Comparison of ENCODE assay signal across 8 cellular contexts in genomic region chr5:179795049-179795862, GRCh38. TPM values are rescaled to one million over a fixed set of nuclear protein-coding genes. Genes with fewer than 3 reads are reported as not detected.
DNase-seq lines count a peak whose midpoint lies in the region; ATAC-seq, FAIRE-seq and TF ChIP-seq lines count a peak whose summit lies in the region.

No MANE protein-coding gene starts in this region.

- 0 out of 2 replicates have a peak overlapping the region, but pooled peaks have one; percentile 14 for H3K18ac ChIP-seq in H1 (ENCODE audit: extremely low read depth, low read length)

- intact Hi-C loops in Caco-2 (cut with micrococcal nuclease; ENCODE audit: unreplicated experiment) (loop anchor here (1.0 to 10.0 kb wide), 2 partner anchors 32 to 120 kb away; no protein-coding TSS in a partner anchor), HCT116 (cut with micrococcal nuclease) (loop anchor here (2.0 kb wide), 1 partner anchor 32 kb away; no protein-coding TSS in a partner anchor)

- BruUV-seq in Caco-2 (replicated peaks; lab: Mats Ljungman, UMichigan) (TSS peak; percentile 3), HCT116 (replicated peaks; lab: Mats Ljungman, UMichigan) (no TSS peak)

- H3K27me3 ChIP-seq in Caco-2 (replicated peaks; ENCODE audit: control insufficient read depth, insufficient read depth, low read length) (no peaks in the 10 kb centered on the region), HCT116 (ENCODE audit: insufficient read depth, low read length) (no peaks in the 10 kb centered on the region), Peyer's patch (no peaks in the 10 kb centered on the region), H1 (replicated peaks in 1 of 4; ENCODE audit: control insufficient read depth in 3 of 4, extremely low read depth in 1 of 4, insufficient read depth in 3 of 4, low read length in 3 of 4) (peaks cover 0 to 2% (median 0%) of the 10 kb centered on the region in 4 experiments; a peak in 1 of 7 replicates)

- H3K9me3 Mint-ChIP-seq in Caco-2 (ENCODE audit: unreplicated experiment) (no peaks in the 10 kb centered on the region), nephron (no peaks in the 10 kb centered on the region)

- RAD21 ChIA-PET in HCT116 (lab: Charles Lee; ENCODE audit: low non-redundant PET in 1 of 2, low total read pairs in 2 of 2, uncharacterized antibody in 2 of 2, unreplicated experiment in 2 of 2), result interaction anchor here in 1 of 2 experiments (0.5 to 0.7 kb wide), 3 partner anchors 18 to 161 kb away, joined by 3 to 4 read pairs (median 3); no protein-coding TSS in a partner anchor

- peaks cover 7% of the 10 kb centered on the region; the same call in 1 of the 2 replicates for H3K36me3 ChIP-seq in Caco-2 (ENCODE audit: control insufficient read depth, insufficient read depth, low read length)
- peaks cover 4 to 20% of the 10 kb centered on the region in 2 experiments; a peak in 1 of 4 replicates for H3K36me3 ChIP-seq in HCT116 (ENCODE audit: control insufficient read depth in 1 of 2, insufficient read depth in 2 of 2, low read length in 2 of 2)
- H3K36me3 ChIP-seq in Peyer's patch, result peaks cover 0 to 33% (median 0%) of the 10 kb centered on the region in 3 donors
- H3K36me3 ChIP-seq in H1 (ENCODE audit: control insufficient read depth in 2 of 4, insufficient read depth in 4 of 4, low read length in 3 of 4), result peaks cover 12 to 28% (median 26%) of the 10 kb centered on the region in 4 experiments

- H3K36me3 Mint-ChIP-seq in Caco-2 (ENCODE audit: insufficient read depth, unreplicated experiment) (peaks cover 54% of the 10 kb centered on the region), nephron (ENCODE audit: low read depth) (peaks cover 18% of the 10 kb centered on the region)

- 20% methylated on average over 15 of the region's 53 CpGs; no CpG with 5 or more reads in 1 of the 2 experiments for WGBS in H1 (ENCODE audit: extremely low coverage in 1 of 2, insufficient coverage in 1 of 2, insufficient read length in 1 of 2, insufficient replicate concordance in 2 of 2, low coverage in 1 of 2, low lambda C conversion rate in 2 of 2, missing lambda C conversion rate in 1 of 2), 2 experiments

- peak overlapping the region; percentile 10 for H4K5ac ChIP-seq in H1 (ENCODE audit: insufficient read length, low read depth, low read length)

- no peak overlapping the region for H3K23ac ChIP-seq in H1 (ENCODE audit: insufficient read length)

- no peaks in the 10 kb centered on the region for H3K79me1 ChIP-seq in H1 (ENCODE audit: low read depth, low read length)

- H3K4me1 Mint-ChIP-seq in Caco-2 (ENCODE audit: low read depth, unreplicated experiment), result peaks cover 7% of the 10 kb centered on the region
- peaks cover 8% of the 10 kb centered on the region for H3K4me1 Mint-ChIP-seq in nephron

- H4K91ac ChIP-seq in H1 (replicated peaks; ENCODE audit: insufficient read length, low read length), result peak overlapping the region; percentile 72

- H3K4me3 ChIP-seq in Caco-2 (ENCODE audit: low read depth, low read length) (peak overlapping the region; percentile 77), HCT116 (replicated peaks in 1 of 2; ENCODE audit: low read depth in 1 of 2, low read length in 2 of 2) (peak overlapping the region; percentile 65 to 84), Peyer's patch (peak overlapping the region; percentile 60 to 74 (median 64)), H1 (ENCODE audit: extremely low read depth in 1 of 4, insufficient read depth in 2 of 4, low read depth in 3 of 4, low read length in 4 of 4) (peak overlapping the region; percentile 61 to 88 (median 64))

- peak; percentile 61 to 84 for DNase-seq in Caco-2
- DNase-seq in HCT116 (ENCODE audit: low read depth, low spot score), result no peak
- DNase-seq in Peyer's patch, result peak in 2 of 3 donors; percentile 63 to 69
- DNase-seq in H1 (ENCODE audit: low read depth in 1 of 2, low spot score in 2 of 2), result peak in 1 of 2 experiments; percentile 72
- no peak for DNase-seq in NCI-H1694 treated with DMSO at 0.1 percent for 48 hours (lab: John Stamatoyannopoulos, UW)
- DNase-seq in stimulated activated CD4-positive, alpha-beta T cell treated with anti-CD3 and anti-CD28 coated beads, Interleukin-4, amount 100 ng/mL, for 1 hour, result no peak

- H3K79me2 ChIP-seq in HCT116 (ENCODE audit: insufficient read depth, low read length), result peaks cover 11% of the 10 kb centered on the region; the same call in 1 of the 2 replicates
- H3K79me2 ChIP-seq in H1 (ENCODE audit: control insufficient read depth in 1 of 2, insufficient read depth in 2 of 2, low read length in 2 of 2), result no peaks in the 10 kb centered on the region

- H3K4me2 ChIP-seq in HCT116 (ENCODE audit: low read length) (peak overlapping the region; percentile 99), H1 (ENCODE audit: insufficient read depth in 1 of 2, low read depth in 2 of 2, low read length in 2 of 2) (peak overlapping the region; percentile 60 to 91)

- H3K9me2 ChIP-seq in HCT116 (ENCODE audit: insufficient read depth), result no peaks in the 10 kb centered on the region

- H3K27me3 Mint-ChIP-seq in Caco-2 (ENCODE audit: insufficient read depth, unreplicated experiment) (no peaks in the 10 kb centered on the region), nephron (ENCODE audit: low read depth) (peaks cover 10% of the 10 kb centered on the region)

- POLR2A ChIA-PET in Caco-2 (lab: Charles Lee), result interaction anchor here (0.6 to 1.3 kb wide), 3 partner anchors 28 to 115 kb away, joined by 3 to 5 read pairs (median 5); partner anchors contain the start of gene CBY3
- POLR2A ChIA-PET in HCT116 (lab: Charles Lee), result interaction anchor here (0.6 to 1.5 kb wide), 3 partner anchors 25 to 172 kb away, joined by 3 to 6 read pairs (median 4); partner anchors contain the start of genes HNRNPH1 and SQSTM1
- POLR2A ChIA-PET in H1 (lab: Charles Lee; ENCODE audit: partially characterized antibody), result interaction anchor here (1.2 to 16.9 kb wide), 7 partner anchors 10 to 40 kb away, joined by 3 to 207 read pairs (median 5); partner anchors contain the start of genes MGAT4B and SQSTM1

- H2BK5ac ChIP-seq in H1 (ENCODE audit: low read depth, low read length), result peak overlapping the region; percentile 46; the same call in 1 of the 2 replicates

- no peak for TF ChIP-seq CTCF in Caco-2 (IDR thresholded peaks at IDR 0.05; ENCODE audit: insufficient read depth in 1 of 2, low read depth in 1 of 2, low read length in 1 of 2, severe bottlenecking in 1 of 2, unreplicated experiment in 1 of 2)
- TF ChIP-seq CTCF in HCT116 (IDR thresholded peaks at IDR 0.05 in 2 of 3, conservative IDR thresholded peaks at IDR 0.05 in 1 of 3; ENCODE audit: borderline replicate concordance in 1 of 3, insufficient read depth in 1 of 3, low read depth in 2 of 3, low read length in 2 of 3), result no peak
- no peak for TF ChIP-seq CTCF in Peyer's patch (IDR thresholded peaks at IDR 0.05)
- TF ChIP-seq CTCF in H1 (IDR thresholded peaks at IDR 0.05; ENCODE audit: control extremely low read depth in 1 of 3, insufficient read depth in 1 of 3, low read depth in 1 of 3, low read length in 3 of 3), result no peak
- TF ChIP-seq CTCF in nephron (IDR thresholded peaks at IDR 0.05; ENCODE audit: unreplicated experiment in 3 of 3), result no peak

- peaks cover 14% of the 10 kb centered on the region; the same call in 1 of the 2 replicates for H3K4me1 ChIP-seq in Caco-2
- H3K4me1 ChIP-seq in HCT116 (ENCODE audit: control insufficient read depth in 1 of 2, insufficient read depth in 2 of 2, low read length in 2 of 2), result peaks cover 9 to 22% of the 10 kb centered on the region in 2 experiments; a peak in 3 of 4 replicates
- H3K4me1 ChIP-seq in Peyer's patch, result peaks cover 0 to 38% (median 24%) of the 10 kb centered on the region in 4 donors
- H3K4me1 ChIP-seq in H1 (replicated peaks in 1 of 4; ENCODE audit: control insufficient read depth in 3 of 4, insufficient read depth in 4 of 4, low read length in 3 of 4), result peaks cover 0 to 13% (median 9%) of the 10 kb centered on the region in 4 experiments; a peak in 5 of 7 replicates

- CTCF ChIA-PET in Caco-2 (lab: Charles Lee) (interaction anchor here (0.6 to 1.5 kb wide), 11 partner anchors 10 to 117 kb away, joined by 3 to 11 read pairs (median 5); partner anchors contain the start of genes CBY3 and MAML1), HCT116 (lab: Charles Lee) (interaction anchor here (0.6 to 1.0 kb wide), 7 partner anchors 11 to 564 kb away, joined by 3 to 6 read pairs (median 3); partner anchors contain the start of gene MAML1), H1 (lab: Charles Lee; ENCODE audit: partially characterized antibody) (interaction anchor here (1.0 to 3.3 kb wide), 7 partner anchors 10 to 128 kb away, joined by 3 to 23 read pairs (median 5); no protein-coding TSS in a partner anchor)

- H3K14ac ChIP-seq in H1 (ENCODE audit: insufficient read length), result no peak overlapping the region

- no peak overlapping the region for H2BK120ac ChIP-seq in H1 (replicated peaks; ENCODE audit: low read depth, low read length)

- TF ChIP-seq RAD21 in HCT116 (IDR thresholded peaks at IDR 0.05; ENCODE audit: low read depth) (no peak), H1 (IDR thresholded peaks at IDR 0.05 in 1 of 2, conservative IDR thresholded peaks at IDR 0.05 in 1 of 2; ENCODE audit: low read depth in 2 of 2, low read length in 2 of 2) (no peak)

- peaks cover 7% of the 10 kb centered on the region for H3K23me2 ChIP-seq in H1 (ENCODE audit: low read depth, low read length)

- H2BK12ac ChIP-seq in H1 (ENCODE audit: low read depth, low read length), result peak overlapping the region; percentile 45; the same call in 1 of the 2 replicates

- H3K27ac ChIP-seq in HCT116 (ENCODE audit: low read depth, low read length), result peak overlapping the region; percentile 99
- H3K27ac ChIP-seq in Peyer's patch, result peak overlapping the region; percentile 73 to 89 (median 84)
- H3K27ac ChIP-seq in H1 (ENCODE audit: low read depth, low read length), result no peak overlapping the region

- H3K9me3 ChIP-seq in Caco-2 (no peaks in the 10 kb centered on the region), HCT116 (ENCODE audit: control insufficient read depth in 1 of 2, insufficient read depth in 1 of 2, low read depth in 1 of 2, low read length in 2 of 2) (no peaks in the 10 kb centered on the region), Peyer's patch (no peaks in the 10 kb centered on the region), H1 (ENCODE audit: insufficient read depth in 2 of 2, low read depth in 1 of 2, low read length in 1 of 2) (no peaks in the 10 kb centered on the region)

- H2AFZ ChIP-seq in HCT116 (ENCODE audit: low read depth, low read length, poor library complexity, severe bottlenecking) (no peak overlapping the region), H1 (ENCODE audit: low read length) (peak overlapping the region; percentile 28; the same call in 1 of the 2 replicates)

- peak; percentile 39 for ATAC-seq in HCT116
- ATAC-seq in HG03520 (IDR thresholded peaks at IDR 0.05; ENCODE audit: unreplicated experiment), result no peak

- H2AK5ac ChIP-seq in H1 (ENCODE audit: low read depth, low read length), result peak overlapping the region; percentile 28; the same call in 1 of the 2 replicates

- peak overlapping the region; percentile 63 for H3K56ac ChIP-seq in H1 (replicated peaks; ENCODE audit: insufficient read length, low read depth, low read length)

- peak overlapping the region; percentile 89; the same call in 1 of the 2 replicates for H2BK15ac ChIP-seq in H1 (ENCODE audit: low read length)

- H2BK20ac ChIP-seq in H1 (ENCODE audit: low read length), result no peak overlapping the region

- no peak for FAIRE-seq in H1 (lab: Jason Lieb, UNC)

- no peak overlapping the region for H3K4ac ChIP-seq in H1 (replicated peaks; ENCODE audit: insufficient read length, low read depth, low read length)

- H4K8ac ChIP-seq in H1 (ENCODE audit: extremely low read depth, insufficient read depth, low read length), result peak overlapping the region; percentile 57; the same call in 1 of the 2 replicates

- H3K9ac ChIP-seq in HCT116 (ENCODE audit: low read length) (peak overlapping the region; percentile 88), H1 (replicated peaks in 1 of 4; ENCODE audit: extremely low read depth in 1 of 4, low read depth in 3 of 4, low read length in 3 of 4) (peak overlapping the region in 3 of 4 experiments; percentile 38 to 66 (median 54); a peak in 5 of 7 replicates)

- H4K20me1 ChIP-seq in HCT116 (ENCODE audit: insufficient read depth) (no peaks in the 10 kb centered on the region), H1 (replicated peaks in 1 of 2; ENCODE audit: control insufficient read depth in 1 of 2, insufficient read depth in 2 of 2, low read length in 2 of 2) (peaks cover 4 to 13% of the 10 kb centered on the region in 2 experiments)

- H3K27ac Mint-ChIP-seq in Caco-2 (ENCODE audit: unreplicated experiment) (peak overlapping the region; percentile 53), nephron (peak overlapping the region in 1 of 3 experiments; percentile 13)

- TF ChIP-seq EP300 in H1 (IDR thresholded peaks at IDR 0.05; ENCODE audit: borderline replicate concordance in 1 of 2, low read depth in 2 of 2, low read length in 2 of 2), result no peak

- no peak for TF ChIP-seq POLR2A in HCT116 (IDR thresholded peaks at IDR 0.05; ENCODE audit: borderline replicate concordance, extremely low read depth, insufficient read depth, insufficient read length)
- TF ChIP-seq POLR2A in Peyer's patch (IDR thresholded peaks at IDR 0.05), result no peak
- TF ChIP-seq POLR2A in H1 (IDR thresholded peaks at IDR 0.05; ENCODE audit: control extremely low read depth in 1 of 2, low read depth in 2 of 2, low read length in 2 of 2), result no peak; a peak in 1 of 3 replicates

- H3K4me3 Mint-ChIP-seq in Caco-2 (ENCODE audit: unreplicated experiment) (peak overlapping the region; percentile 74), nephron (peak overlapping the region; percentile 69 to 76 (median 71))

RNA-seq across cellular contexts. Expression of gene LTC4S, which starts 1.5 kb away (rescaled TPM):
- 2.3 and 2.4 TPM in 2 replicates for total RNA-seq in Caco-2 (2022)
- total RNA-seq in HCT116 (2021; ENCODE audit: unreplicated experiment), result 5.0 TPM
- polyA plus RNA-seq in HCT116 (2012), result 0.85 and 1.5 TPM in 2 replicates
- total RNA-seq in Peyer's patch, result 10 to 100 TPM in 1 of 4 donors, 1 to 10 TPM in 2, not detected in 1; 1.9 to 12.4 (median 3.6) TPM
- 1.1 and 2.2 TPM in 2 replicates for total RNA-seq in H1 (2021; fragmentation: NEBNext Ultra II Directional; extraction: Animal tissue kit (Norgen Biotek cat#: 25700))
- 3.7 and 3.8 TPM in 2 replicates for polyA plus RNA-seq in H1 (2011; rRNA removed)
- polyA plus RNA-seq in H1 (2011; cell fraction: cytosol; rRNA removed), result 0.93 TPM
- 5.8 TPM for polyA plus RNA-seq in H1 (2011; cell fraction: nucleus; rRNA removed)
- polyA plus RNA-seq in H1 (2012, experiment 1 of 2), result 0.95 to 2.8 TPM (median 1.9 TPM) in 4 replicates
- 0.91 TPM for polyA plus RNA-seq in H1 (2012, experiment 2 of 2)
- polyA plus RNA-seq in H1 (2013, experiment 1 of 2), result 2.6 TPM
- polyA plus RNA-seq in H1 (2013, experiment 2 of 2), result 2.4 TPM
- not detected in 2 replicates for polyA minus RNA-seq in H1 (2011; rRNA and poly(A)+ RNA removed)
- polyA minus RNA-seq in H1 (2011; cell fraction: cytosol; rRNA and poly(A)+ RNA removed), result not detected
- polyA minus RNA-seq in H1 (2011; cell fraction: nucleus; rRNA and poly(A)+ RNA removed), result 2.3 TPM

RNA-seq across cellular contexts. Expression of gene MGAT4B, which starts 11.4 kb away (rescaled TPM):
- 215 and 217 TPM in 2 replicates for total RNA-seq in Caco-2 (2022)
- 148 TPM for total RNA-seq in HCT116 (2021; ENCODE audit: unreplicated experiment)
- 85.4 and 95.3 TPM in 2 replicates for polyA plus RNA-seq in HCT116 (2012)
- total RNA-seq in Peyer's patch, result 1,000 to 10,000 TPM in 2 of 4 donors, 100 to 1,000 TPM in 2; 366 to 1,291 (median 1,007) TPM
- total RNA-seq in H1 (2021; fragmentation: NEBNext Ultra II Directional; extraction: Animal tissue kit (Norgen Biotek cat#: 25700)), result 112 and 116 TPM in 2 replicates
- 128 and 182 TPM in 2 replicates for polyA plus RNA-seq in H1 (2011; rRNA removed)
- polyA plus RNA-seq in H1 (2011; cell fraction: cytosol; rRNA removed), result 107 TPM
- polyA plus RNA-seq in H1 (2011; cell fraction: nucleus; rRNA removed), result 485 TPM
- 120 to 133 TPM (median 129 TPM) in 4 replicates for polyA plus RNA-seq in H1 (2012, experiment 1 of 2)
- polyA plus RNA-seq in H1 (2012, experiment 2 of 2), result 128 TPM
- 81.5 TPM for polyA plus RNA-seq in H1 (2013, experiment 1 of 2)
- 77.1 TPM for polyA plus RNA-seq in H1 (2013, experiment 2 of 2)
- polyA minus RNA-seq in H1 (2011; rRNA and poly(A)+ RNA removed), result 93.9 and 120 TPM in 2 replicates
- 99.0 TPM for polyA minus RNA-seq in H1 (2011; cell fraction: cytosol; rRNA and poly(A)+ RNA removed)
- polyA minus RNA-seq in H1 (2011; cell fraction: nucleus; rRNA and poly(A)+ RNA removed), result 145 TPM

RNA-seq across cellular contexts. Expression of gene SQSTM1, which starts 25.4 kb away (rescaled TPM):
- total RNA-seq in Caco-2 (2022) (250 and 259 TPM in 2 replicates), HCT116 (2021; ENCODE audit: unreplicated experiment) (299 TPM), Peyer's patch (100 to 1,000 TPM; 287 to 417 (median 348) TPM)
- polyA plus RNA-seq in HCT116 (2012), result 298 and 317 TPM in 2 replicates
- total RNA-seq in H1 (2021; fragmentation: NEBNext Ultra II Directional; extraction: Animal tissue kit (Norgen Biotek cat#: 25700)), result 98.6 and 110 TPM in 2 replicates
- polyA plus RNA-seq in H1 (2011; rRNA removed), result 70.6 and 78.6 TPM in 2 replicates
- 63.7 TPM for polyA plus RNA-seq in H1 (2011; cell fraction: cytosol; rRNA removed)
- polyA plus RNA-seq in H1 (2011; cell fraction: nucleus; rRNA removed), result 97.6 TPM
- polyA plus RNA-seq in H1 (2012, experiment 1 of 2), result 73.2 to 115 TPM (median 98.8 TPM) in 4 replicates
- polyA plus RNA-seq in H1 (2012, experiment 2 of 2), result 98.7 TPM
- polyA plus RNA-seq in H1 (2013, experiment 1 of 2), result 54.2 TPM
- polyA plus RNA-seq in H1 (2013, experiment 2 of 2), result 53.0 TPM
- polyA minus RNA-seq in H1 (2011; rRNA and poly(A)+ RNA removed), result 39.1 and 39.8 TPM in 2 replicates
- 125 TPM for polyA minus RNA-seq in H1 (2011; cell fraction: cytosol; rRNA and poly(A)+ RNA removed)
- 167 TPM for polyA minus RNA-seq in H1 (2011; cell fraction: nucleus; rRNA and poly(A)+ RNA removed)

Comparison
In these comparisons a context has a peak if more than half of its experiments do, and no peak if none do; other contexts are left out.
1. DNase-seq: peak in Caco-2 (2 of 2) and Peyer's patch (2 of 3); none in HCT116 (single experiment), NCI-H1694 treated with DMSO at 0.1 percent for 48 hours (single experiment) and stimulated activated CD4-positive, alpha-beta T cell treated with anti-CD3 and anti-CD28 coated beads, Interleukin-4, amount 100 ng/mL, for 1 hour (single experiment).
2. Peak in every context shown above with its lines, with median percentiles within 50 percentile points of each other: H3K4me3 ChIP-seq.